In genomic region chr22:41435560-41435959, GRCh38 we compare ENCODE assay signal across 19 cellular contexts. TPM values are rescaled to one million over a fixed set of nuclear protein-coding genes. Genes with fewer than 3 reads are reported as not detected.
A peak's percentile ranks its signal among the peaks of the same experiment; 100 is the strongest.
DNase-seq lines count a peak whose midpoint lies in the region; ATAC-seq and TF ChIP-seq lines count a peak whose summit lies in the region.
"Had no signal": no experiment of that assay in that cellular context is flagged by ENCODE, and none has a peak within 500 bp of the region (broad histone marks: within the 10 kb centered on the region; RNA-seq: fewer than 3 reads in every experiment).

No MANE protein-coding gene starts in this region.

- intact Hi-C loops in heart left ventricle (cut with DNase I): no loop called here
- intact Hi-C loops in left cardiac atrium (cut with DNase I): no loop called here
- intact Hi-C loops in posterior vena cava (cut with DNase I): no loop called here

- no peak overlapping the region for H3K4me3 ChIP-seq in heart left ventricle
- H3K4me3 ChIP-seq: PC-9 had no signal

- peaks cover 19% of the 10 kb centered on the region for H3K4me1 Mint-ChIP-seq in memory B cell

- TF ChIP-seq POLR2A in heart left ventricle (IDR thresholded peaks at IDR 0.05): no peak

- H3K9me3 ChIP-seq in heart left ventricle: no peaks in the 10 kb centered on the region

- peaks cover 10 to 77% (median 47%) of the 10 kb centered on the region in 12 donors for H3K4me1 ChIP-seq in heart left ventricle

- H3K27ac ChIP-seq in heart left ventricle: peak overlapping the region in 7 of 12 donors; percentile 10 to 67 (median 32)
- H3K27ac ChIP-seq in angular gyrus (ENCODE audit: low read depth, low read length): peak overlapping the region; percentile 47
- H3K27ac ChIP-seq in substantia nigra (ENCODE audit: low read depth, low read length, poor library complexity, severe bottlenecking): peak overlapping the region; percentile 76
- H3K27ac ChIP-seq: PC-9 had no signal

- WGBS in heart left ventricle, 4 donors: 19 to 56% (median 49%) methylated on average over 4 of the region's 4 CpGs

- no peaks in the 10 kb centered on the region for H3K27me3 Mint-ChIP-seq in memory B cell
- H3K27me3 Mint-ChIP-seq: naive thymus-derived CD8-positive, alpha-beta T cell; stimulated activated naive CD8-positive, alpha-beta T cell treated with anti-CD3 and anti-CD28 coated beads, Interleukin-15, Interleukin-2, amounts not matched to agents 100 ng/mL and 50 ng/mL, for 24 hours had no signal

- DNase-seq in heart left ventricle (no peak), left cardiac atrium (no peak), memory B cell (ENCODE audit: low spot score in 2 of 2) (no peak), substantia nigra (lab: John Stamatoyannopoulos, UW) (no peak), posterior vena cava (ENCODE audit: low spot score) (no peak)
- no peak for DNase-seq in activated effector memory CD4-positive, alpha-beta T cell treated with Interleukin-2 at 50 U/mL for 16 hours
- DNase-seq: activated CD4-positive, alpha-beta T cell treated with anti-CD3 and anti-CD28 coated beads, Interleukin-2, amount 50 U/mL, for 48 hours; erythroblast; HCEC 1CT; KG1; naive thymus-derived CD8-positive, alpha-beta T cell; NCI-H1048; NCI-H82; PC-9 had no signal

- ATAC-seq in heart left ventricle (peak in 1 of 4 donors; percentile 10), left cardiac atrium (no peak), memory B cell (ENCODE audit: low read depth) (no peak), GM18498 (IDR thresholded peaks at IDR 0.05; ENCODE audit: unreplicated experiment) (no peak)
- ATAC-seq: naive thymus-derived CD8-positive, alpha-beta T cell; SK-N-SH treated with all-trans-retinoic acid at 6 μM for 48 hours had no signal

- no peaks in the 10 kb centered on the region for H3K27me3 ChIP-seq in heart left ventricle

- TF ChIP-seq CTCF in heart left ventricle (IDR thresholded peaks at IDR 0.05): no peak

- peaks cover 21% of the 10 kb centered on the region for H3K36me3 Mint-ChIP-seq in memory B cell

- peak overlapping the region; percentile 35 for H3K27ac Mint-ChIP-seq in memory B cell
- H3K27ac Mint-ChIP-seq: activated T-helper 2 cell treated with anti-CD3 and anti-CD28 coated beads, Interferon-gamma antibody, Interleukin-2, Interleukin-4, amounts not matched to agents 10 μg/mL and 5 μg/mL and 100 μg/mL, durations not matched to agents 14 hours and 24 hours and 36 hours; stimulated activated naive CD8-positive, alpha-beta T cell treated with anti-CD3 and anti-CD28 coated beads, Interleukin-15, Interleukin-2, amounts not matched to agents 100 ng/mL and 50 ng/mL, for 24 hours had no signal

- H3K9me3 Mint-ChIP-seq in memory B cell: no peaks in the 10 kb centered on the region
- H3K9me3 Mint-ChIP-seq: activated T-helper 2 cell treated with anti-CD3 and anti-CD28 coated beads, Interferon-gamma antibody, Interleukin-2, Interleukin-4, amounts not matched to agents 10 μg/mL and 5 μg/mL and 100 μg/mL, durations not matched to agents 14 hours and 24 hours and 36 hours; naive thymus-derived CD8-positive, alpha-beta T cell; stimulated activated naive CD8-positive, alpha-beta T cell treated with anti-CD3 and anti-CD28 coated beads, Interleukin-15, Interleukin-2, amounts not matched to agents 100 ng/mL and 50 ng/mL, for 24 hours had no signal

- peaks cover 5 to 96% (median 68%) of the 10 kb centered on the region in 9 donors for H3K36me3 ChIP-seq in heart left ventricle

- no peak overlapping the region for H3K4me3 Mint-ChIP-seq in memory B cell
- H3K4me3 Mint-ChIP-seq: naive thymus-derived CD8-positive, alpha-beta T cell; stimulated activated naive CD8-positive, alpha-beta T cell treated with anti-CD3 and anti-CD28 coated beads, Interleukin-15, Interleukin-2, amounts not matched to agents 100 ng/mL and 50 ng/mL, for 24 hours had no signal

RNA-seq across cellular contexts. Expression of gene TOB2, which starts 11.0 kb away (rescaled TPM):
- total RNA-seq in heart left ventricle (10 to 100 TPM; 29.0 to 74.5 (median 46.1) TPM), left cardiac atrium (10 to 100 TPM; 57.4 to 63.1 TPM), posterior vena cava (10 to 100 TPM; 36.8 to 37.0 TPM)
- 10 to 100 TPM; 29.6 to 44.9 TPM for polyA plus RNA-seq in heart left ventricle

RNA-seq across cellular contexts. Expression of gene PHF5A, which starts 32.9 kb away (rescaled TPM):
- total RNA-seq in heart left ventricle: 10 to 100 TPM; 13.4 to 29.3 (median 20.0) TPM
- polyA plus RNA-seq in heart left ventricle: 10 to 100 TPM; 40.3 to 49.9 TPM
- 10 to 100 TPM; 22.8 to 28.1 TPM for total RNA-seq in left cardiac atrium
- total RNA-seq in posterior vena cava: 10 to 100 TPM; 27.5 to 33.5 TPM

RNA-seq across cellular contexts. Expression of gene ACO2, which starts 33.4 kb away (rescaled TPM):
- total RNA-seq in heart left ventricle (1,000 to 10,000 TPM in 2 of 9 donors, 100 to 1,000 TPM in 7; 503 to 1,146 (median 862) TPM), left cardiac atrium (100 to 1,000 TPM; 415 to 523 TPM), posterior vena cava (10 to 100 TPM; 61.4 to 63.8 TPM)
- 100 to 1,000 TPM; 375 to 431 TPM for polyA plus RNA-seq in heart left ventricle

RNA-seq across cellular contexts. Expression of gene TEF, which starts 53.8 kb away (rescaled TPM):
- total RNA-seq in heart left ventricle: 10 to 100 TPM in 8 of 9 donors, 1 to 10 TPM in 1; 7.2 to 35.3 (median 19.6) TPM
- polyA plus RNA-seq in heart left ventricle: 10 to 100 TPM in 1 of 2 donors, 1 to 10 TPM in 1; 9.9 to 15.8 TPM
- total RNA-seq in left cardiac atrium: 10 to 100 TPM; 14.0 to 24.5 TPM
- 10 to 100 TPM; 10.5 to 20.5 TPM for total RNA-seq in posterior vena cava

Comparison
In these comparisons a context has a peak if more than half of its experiments do, and no peak if none do; other contexts are left out.
1. RNA of gene ACO2, which starts 33.4 kb away (total RNA-seq): 503 to 1,146 TPM in heart left ventricle and 415 to 523 TPM in left cardiac atrium; 61.4 to 63.8 TPM in posterior vena cava; every median in the first group is over 4 times any median in the second.
2. Peak in every context shown above with its lines, with median percentiles within 50 percentile points of each other: H3K27ac ChIP-seq.